Comparison of ENCODE assay signal across 9 cellular contexts in the genomic region with DNA sequence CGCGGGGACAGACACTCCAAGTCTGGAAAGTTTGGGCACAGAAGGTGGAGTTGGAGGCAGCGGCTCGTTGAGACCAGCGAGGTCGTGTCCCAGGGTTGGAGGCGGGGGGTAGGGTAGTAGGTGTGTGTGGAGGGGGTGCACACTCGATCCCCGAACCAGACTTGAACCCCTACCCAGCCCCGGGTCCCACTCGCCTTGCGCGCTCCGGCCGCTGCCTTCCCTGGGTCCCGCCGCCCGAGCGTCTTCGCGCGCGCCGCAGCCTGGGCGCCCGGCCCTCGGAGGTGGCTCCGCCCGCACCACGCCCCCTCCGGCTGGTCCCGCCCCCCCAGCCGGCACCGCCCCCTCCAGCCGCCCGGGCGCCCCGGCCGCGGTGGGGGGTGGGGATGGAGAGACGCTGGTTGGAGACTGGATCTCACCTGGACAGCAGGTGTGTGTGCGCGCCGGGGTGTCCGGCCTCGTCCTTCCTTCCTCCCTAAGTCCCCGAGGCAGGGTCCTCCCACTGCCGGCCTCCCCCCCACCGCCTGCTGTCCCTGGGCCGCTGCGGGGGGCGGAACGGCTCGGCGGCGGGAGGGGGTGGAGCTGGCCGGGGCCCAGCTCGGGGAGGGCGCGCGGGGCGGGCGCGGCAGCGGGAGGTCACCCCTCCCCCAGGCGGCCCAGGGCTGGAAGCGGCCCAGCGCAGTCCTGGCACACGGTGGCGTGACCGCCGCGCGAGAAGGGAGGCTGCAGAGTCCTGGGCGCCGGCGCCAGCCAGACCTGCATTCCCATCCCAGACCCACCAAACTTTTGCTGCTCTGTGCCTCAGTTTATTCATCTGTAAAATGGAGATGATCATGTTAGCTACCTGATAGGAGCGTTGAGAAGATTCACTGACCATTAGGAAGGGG. TPM values are rescaled to one million over a fixed set of nuclear protein-coding genes. Genes with fewer than 3 reads are reported as not detected.
DNase-seq lines count a peak whose midpoint lies in the region; ATAC-seq, FAIRE-seq and TF ChIP-seq lines count a peak whose summit lies in the region.
"Had no signal": no experiment of that assay in that cellular context is flagged by ENCODE, and none has a peak within 500 bp of the region (broad histone marks: within the 10 kb centered on the region; RNA-seq: fewer than 3 reads in every experiment).

A gene (minus strand): TSS at position 255 of the 884 bp plus-strand sequence. CDS start 3,034 bp downstream, outside the sequence.

- FAIRE-seq in keratinocyte (lab: Jason Lieb, UNC) = no peak
- FAIRE-seq: A204.1 had no signal

- H3K79me2 ChIP-seq in keratinocyte (ENCODE audit: control insufficient read depth, insufficient read depth, low read length) = no peaks in the 10 kb centered on the region

- H3K9me1 ChIP-seq in keratinocyte (ENCODE audit: control insufficient read depth, extremely low read depth, insufficient read depth, low read length) = no peaks in the 10 kb centered on the region

- H3K4me1 ChIP-seq in keratinocyte (ENCODE audit: control insufficient read depth, extremely low read depth, insufficient read depth, low read length) = no peaks in the 10 kb centered on the region

- H3K27ac ChIP-seq in keratinocyte (ENCODE audit: control insufficient read depth, insufficient read depth, low read length) = no peak within 1 kb of the TSS

- DNase-seq in NCI-H1436 (lab: John Stamatoyannopoulos, UW) (peak; percentile 82), NCI-H1436 treated with DMSO at 0.1 percent for 48 hours (lab: John Stamatoyannopoulos, UW) (no peak), NCI-H2196 treated with DMSO at 0.1 percent for 48 hours (lab: John Stamatoyannopoulos, UW; ENCODE audit: unreplicated experiment) (peak; percentile 95), cerebellar cortex (ENCODE audit: low spot score) (peak; percentile 46), keratinocyte (ENCODE audit: low read depth, low spot score) (no peak)
- peak; percentile 79 for DNase-seq in activated CD4-positive, CD25-positive, alpha-beta regulatory T cell treated with anti-CD3 and anti-CD28 coated beads, Interleukin-2, amount 50 U/mL, for 72 hours
- DNase-seq in stimulated activated CD4-positive, alpha-beta T cell treated with anti-CD3 and anti-CD28 coated beads, Interleukin-12 subunit alpha, Interleukin-12 subunit beta, amount 100 ng/mL, for 48 hours (ENCODE audit: low read depth in 2 of 3, low spot score in 1 of 3) = peak; percentile 48 to 70 (median 69)

- TF ChIP-seq CTCF in keratinocyte (optimal IDR thresholded peaks at IDR 0.05 in 1 of 3, IDR thresholded peaks at IDR 0.05 in 1 of 3, conservative IDR thresholded peaks at IDR 0.05 in 1 of 3; ENCODE audit: extremely low read depth in 1 of 3, insufficient read depth in 2 of 3, low read length in 3 of 3) = peak in 1 of 3 experiments; percentile 25

- no peaks in the 10 kb centered on the region for H3K27me3 ChIP-seq in keratinocyte (ENCODE audit: control insufficient read depth, extremely low read depth, insufficient read depth, low read length)

- dilution Hi-C loops in keratinocyte (cut with MboI; ENCODE audit: extremely low pct_ligation_motif_present, low sequenced_read_pairs) = no loop called here

- H3K36me3 ChIP-seq in keratinocyte (ENCODE audit: control insufficient read depth in 2 of 2, extremely low read depth in 1 of 2, insufficient read depth in 2 of 2, low read length in 2 of 2) = peaks cover 3 to 6% of the 10 kb centered on the region in 2 experiments

- peak; percentile 50 for ATAC-seq in HG03025 (IDR thresholded peaks at IDR 0.05; ENCODE audit: low FRiP score, unreplicated experiment)

- peak within 1 kb of the TSS; percentile 90 for H3K4me2 ChIP-seq in keratinocyte (ENCODE audit: control insufficient read depth, extremely low read depth, insufficient read depth, low read depth, low read length)

- no peaks in the 10 kb centered on the region for H3K9me3 ChIP-seq in keratinocyte (ENCODE audit: control insufficient read depth, low read depth, low read length)

- H3K4me3 ChIP-seq in keratinocyte (ENCODE audit: control insufficient read depth in 2 of 3, extremely low read depth in 1 of 3, insufficient read depth in 2 of 3, low read depth in 1 of 3, low read length in 3 of 3) = peak within 1 kb of the TSS; percentile 58 to 74 (median 59)

- H2AFZ ChIP-seq in keratinocyte (ENCODE audit: control insufficient read depth, low read length) = peak within 1 kb of the TSS; percentile 90

- H3K9ac ChIP-seq in keratinocyte (ENCODE audit: control insufficient read depth, extremely low read depth, insufficient read depth, low read length) = peak within 1 kb of the TSS; percentile 60

- H4K20me1 ChIP-seq in keratinocyte (ENCODE audit: control insufficient read depth, extremely low read depth, insufficient read depth, low read length) = no peaks in the 10 kb centered on the region

RNA-seq across cellular contexts. Expression of the gene that starts here (rescaled TPM):
- polyA plus RNA-seq in keratinocyte = 2.8 to 3.9 TPM (median 3.6 TPM) in 3 replicates
- polyA plus RNA-seq in keratinocyte (2011; ENCODE audit: low read depth) = 11.8 TPM
- polyA plus RNA-seq in keratinocyte (2011; cell fraction: cytosol; rRNA removed) = 2.9 and 5.5 TPM in 2 replicates
- 11.8 and 11.9 TPM in 2 replicates for polyA plus RNA-seq in keratinocyte (2011; cell fraction: nucleus; rRNA removed)
- polyA plus RNA-seq in keratinocyte (2012; ENCODE audit: low replicate concordance) = 8.8 and 11.5 TPM in 2 replicates
- polyA minus RNA-seq in keratinocyte = 4.7 to 25.2 TPM (median 7.5 TPM) in 3 replicates
- 10.4 TPM for polyA minus RNA-seq in keratinocyte (2011; cell fraction: cytosol; rRNA and poly(A)+ RNA removed)
- 12.5 and 12.7 TPM in 2 replicates for polyA minus RNA-seq in keratinocyte (2011; cell fraction: nucleus; rRNA and poly(A)+ RNA removed)

Comparison
In these comparisons a context has a peak if more than half of its experiments do, and no peak if none do; other contexts are left out.
1. DNase-seq: peak in NCI-H1436 (single experiment), NCI-H2196 treated with DMSO at 0.1 percent for 48 hours (single experiment), activated CD4-positive, CD25-positive, alpha-beta regulatory T cell treated with anti-CD3 and anti-CD28 coated beads, Interleukin-2, amount 50 U/mL, for 72 hours (single experiment), cerebellar cortex (single experiment) and stimulated activated CD4-positive, alpha-beta T cell treated with anti-CD3 and anti-CD28 coated beads, Interleukin-12 subunit alpha, Interleukin-12 subunit beta, amount 100 ng/mL, for 48 hours (3 of 3); none in NCI-H1436 treated with DMSO at 0.1 percent for 48 hours (single experiment) and keratinocyte (single experiment).